In the genomic region with DNA sequence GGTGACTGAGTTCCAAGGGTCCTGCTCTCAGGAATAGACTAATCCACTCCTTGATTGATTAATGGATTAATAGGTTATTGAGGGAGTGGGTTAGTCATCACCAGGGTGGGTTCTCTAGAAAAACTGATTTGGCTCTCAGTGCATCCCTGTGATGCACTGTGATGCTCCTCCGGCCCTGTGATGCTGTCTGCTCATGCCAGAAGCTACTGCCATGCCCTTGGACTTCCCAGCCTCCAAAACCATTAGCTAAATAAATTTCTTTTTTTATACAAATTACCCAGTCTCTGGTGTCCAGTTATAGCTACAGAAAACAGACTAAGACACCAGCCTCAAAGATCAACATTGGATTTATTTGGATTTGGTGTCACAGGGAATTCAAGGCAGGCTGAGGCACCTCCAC, we compare ENCODE assay signal across 26 cellular contexts. TPM values are rescaled to one million over a fixed set of nuclear protein-coding genes. Genes with fewer than 3 reads are reported as not detected.
DNase-seq lines count a peak whose midpoint lies in the region; ATAC-seq and TF ChIP-seq lines count a peak whose summit lies in the region.
"Had no signal": no experiment of that assay in that cellular context is flagged by ENCODE, and none has a peak within 500 bp of the region (broad histone marks: within the 10 kb centered on the region; RNA-seq: fewer than 3 reads in every experiment).

No MANE protein-coding gene starts in this region.

- peaks cover 0 to 7% of the 10 kb centered on the region in 2 donors for H3K9me3 Mint-ChIP-seq in stimulated activated naive CD8-positive, alpha-beta T cell treated with anti-CD3 and anti-CD28 coated beads, Interleukin-15, amount 100 ng/mL, for 72 hours

- no peaks in the 10 kb centered on the region for H3K4me1 ChIP-seq in colonic mucosa
- H3K4me1 ChIP-seq: BE2C had no signal

- H3K9ac ChIP-seq in colonic mucosa (ENCODE audit: low read depth in 2 of 2, low read length in 2 of 2): no peak overlapping the region
- H3K9ac ChIP-seq: BLaER1 had no signal

- TF ChIP-seq CTCF in GM10266 (IDR thresholded peaks at IDR 0.05; ENCODE audit: control insufficient read depth, insufficient read depth, low read depth, missing control alignments) (no peak), colonic mucosa (IDR thresholded peaks at IDR 0.05) (no peak)

- H3K27ac Mint-ChIP-seq in stimulated activated naive CD8-positive, alpha-beta T cell treated with anti-CD3 and anti-CD28 coated beads, Interleukin-15, amount 100 ng/mL, for 72 hours: no peak overlapping the region
- H3K27ac Mint-ChIP-seq: CD14-positive monocyte; CD4-positive, alpha-beta memory T cell; CD4-positive, CD25-positive, alpha-beta regulatory T cell; CD8-positive, alpha-beta memory T cell had no signal

- H3K9me3 ChIP-seq in colonic mucosa: no peaks in the 10 kb centered on the region
- H3K9me3 ChIP-seq: BE2C had no signal

- H3K27me3 Mint-ChIP-seq in stimulated activated naive CD8-positive, alpha-beta T cell treated with anti-CD3 and anti-CD28 coated beads, Interleukin-15, amount 100 ng/mL, for 72 hours: no peaks in the 10 kb centered on the region
- H3K27me3 Mint-ChIP-seq: CD4-positive, CD25-positive, alpha-beta regulatory T cell had no signal

- H3K4me3 ChIP-seq in colonic mucosa: no peak overlapping the region
- H3K4me3 ChIP-seq: BLaER1 had no signal

- no peaks in the 10 kb centered on the region for H3K36me3 ChIP-seq in colonic mucosa
- H3K36me3 ChIP-seq: BE2C, BLaER1 had no signal

- no peak overlapping the region for H3K27ac ChIP-seq in colonic mucosa
- H3K27ac ChIP-seq: BLaER1 had no signal

- ATAC-seq in HG02938 (IDR thresholded peaks at IDR 0.05; ENCODE audit: unreplicated experiment): no peak
- ATAC-seq in stimulated activated naive CD8-positive, alpha-beta T cell treated with anti-CD3 and anti-CD28 coated beads, Interleukin-15, amount 100 ng/mL, for 72 hours: no peak

- no peaks in the 10 kb centered on the region for H3K27me3 ChIP-seq in colonic mucosa
- H3K27me3 ChIP-seq: BE2C, BLaER1 had no signal

- no peak overlapping the region for H3K4me3 Mint-ChIP-seq in stimulated activated naive CD8-positive, alpha-beta T cell treated with anti-CD3 and anti-CD28 coated beads, Interleukin-15, amount 100 ng/mL, for 72 hours
- H3K4me3 Mint-ChIP-seq: CD14-positive monocyte; CD4-positive, alpha-beta memory T cell; CD4-positive, CD25-positive, alpha-beta regulatory T cell; CD8-positive, alpha-beta memory T cell had no signal

- H3K4me1 Mint-ChIP-seq in stimulated activated naive CD8-positive, alpha-beta T cell treated with anti-CD3 and anti-CD28 coated beads, Interleukin-15, amount 100 ng/mL, for 72 hours: no peaks in the 10 kb centered on the region
- H3K4me1 Mint-ChIP-seq: CD14-positive monocyte; CD4-positive, alpha-beta memory T cell; CD4-positive, CD25-positive, alpha-beta regulatory T cell; CD8-positive, alpha-beta memory T cell had no signal

- peak; percentile 1 for DNase-seq in AG08395 (ENCODE audit: low spot score)
- DNase-seq in GM10266 (ENCODE audit: extremely low spot score): peak; percentile 3
- peak; percentile 3 for DNase-seq in colonic mucosa
- DNase-seq in AML-193 (lab: John Stamatoyannopoulos, UW): no peak
- DNase-seq in stimulated activated naive CD8-positive, alpha-beta T cell treated with anti-CD3 and anti-CD28 coated beads, Interleukin-15, amount 100 ng/mL, for 72 hours: no peak
- DNase-seq: 8988T; ACHN; BE2C; C1 segment of cervical spinal cord; CD4-positive, alpha-beta memory T cell; CD4-positive, CD25-positive, alpha-beta regulatory T cell; CD8-positive, alpha-beta memory T cell; COR-L47; DMS 273 treated with DMSO at 0.1 percent for 48 hours; DMS153; DMS53; DMS79; DND-41; EL; GDM1 had no signal

- intact Hi-C loops in colonic mucosa (cut with DNase I): no loop called here

RNA-seq across cellular contexts. Expression of a gene that starts 40.4 kb away (rescaled TPM):
- total RNA-seq in colonic mucosa: 1 to 10 TPM in 1 of 2 donors, under 1 TPM in 1; 0.47 to 1.1 TPM
- total RNA-seq: A673, Daoy, G401 had no signal

Comparison
In these comparisons a context has a peak if more than half of its experiments do, and no peak if none do; other contexts are left out.
1. DNase-seq: peak in AG08395 (single experiment), GM10266 (single experiment) and colonic mucosa (single experiment); none in AML-193 (0 of 2) and stimulated activated naive CD8-positive, alpha-beta T cell treated with anti-CD3 and anti-CD28 coated beads, Interleukin-15, amount 100 ng/mL, for 72 hours (0 of 2).